11 cellular contexts compared by ENCODE assay signal in the genomic region with DNA sequence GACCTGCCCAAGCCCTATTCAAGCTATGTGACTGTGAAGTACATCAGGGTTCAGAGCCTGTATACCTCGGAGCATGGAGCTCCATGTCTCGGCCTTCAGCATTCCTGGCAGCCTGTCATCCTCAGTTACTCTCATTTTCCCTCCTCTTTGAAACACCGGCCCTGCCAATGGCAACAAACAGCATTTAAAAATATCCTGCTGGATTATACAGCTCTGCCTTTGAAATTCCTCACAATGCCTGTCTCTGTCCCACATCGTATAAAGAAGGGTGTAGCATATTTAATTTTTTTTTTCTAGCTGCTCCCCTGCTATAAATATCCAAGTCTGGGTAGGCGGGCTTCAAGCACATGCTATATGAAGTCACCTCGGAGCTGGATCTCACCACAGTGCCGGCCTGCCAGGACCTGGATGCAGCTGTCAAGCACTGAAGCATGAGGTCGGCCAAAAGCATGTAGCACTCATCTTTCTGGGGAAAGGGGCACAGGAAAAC. TPM values are rescaled to one million over a fixed set of nuclear protein-coding genes. Genes with fewer than 3 reads are reported as not detected.
DNase-seq lines count a peak whose midpoint lies in the region; ATAC-seq, FAIRE-seq and TF ChIP-seq lines count a peak whose summit lies in the region.
"Had no signal": no experiment of that assay in that cellular context is flagged by ENCODE, and none has a peak within 500 bp of the region (broad histone marks: within the 10 kb centered on the region; RNA-seq: fewer than 3 reads in every experiment).

No MANE protein-coding gene starts in this region.

- H3K9me3 Mint-ChIP-seq in endothelial cell (ENCODE audit: unreplicated experiment), result no peaks in the 10 kb centered on the region
- no peaks in the 10 kb centered on the region for H3K9me3 Mint-ChIP-seq in activated CD8-positive, alpha-beta T cell treated with anti-CD3 and anti-CD28 coated beads for 36 hours
- H3K9me3 Mint-ChIP-seq: activated T-helper 17 cell treated with anti-CD3 and anti-CD28 coated beads, Interleukin-2, amount 50 U/mL, for 72 hours; stimulated activated naive CD8-positive, alpha-beta T cell treated with anti-CD3 and anti-CD28 coated beads, Interleukin-15, amount 100 ng/mL, for 72 hours; WTC11 had no signal

- H3K9me3 ChIP-seq in liver (ENCODE audit: control insufficient read depth in 4 of 4, low read length in 3 of 4), result no peaks in the 10 kb centered on the region
- no peaks in the 10 kb centered on the region for H3K9me3 ChIP-seq in BE2C

- 48% methylated on average over 8 of the region's 8 CpGs for WGBS in liver

- DNase-seq in NCI-H446 (lab: John Stamatoyannopoulos, UW) (peak; percentile 41 to 72), endothelial cell (ENCODE audit: low spot score) (no peak), ureter (ENCODE audit: low spot score) (peak; percentile 45), BE2C (no peak), GM12891 (ENCODE audit: insufficient read length, low spot score) (no peak)
- DNase-seq in activated CD8-positive, alpha-beta T cell treated with anti-CD3 and anti-CD28 coated beads for 36 hours, result no peak
- DNase-seq: stimulated activated naive CD8-positive, alpha-beta T cell treated with anti-CD3 and anti-CD28 coated beads, Interleukin-15, amount 100 ng/mL, for 72 hours had no signal

- H3K36me3 ChIP-seq in liver (ENCODE audit: control insufficient read depth in 4 of 4, insufficient read depth in 3 of 4, low read depth in 1 of 4, low read length in 3 of 4) (no peaks in the 10 kb centered on the region), BE2C (no peaks in the 10 kb centered on the region)

- peaks cover 26% of the 10 kb centered on the region for H3K4me1 Mint-ChIP-seq in endothelial cell (ENCODE audit: unreplicated experiment)
- no peaks in the 10 kb centered on the region for H3K4me1 Mint-ChIP-seq in activated CD8-positive, alpha-beta T cell treated with anti-CD3 and anti-CD28 coated beads for 36 hours (ENCODE audit: low read depth)
- H3K4me1 Mint-ChIP-seq: activated T-helper 17 cell treated with anti-CD3 and anti-CD28 coated beads, Interleukin-2, amount 50 U/mL, for 72 hours had no signal

- TF ChIP-seq CTCF in endothelial cell (IDR thresholded peaks at IDR 0.05; ENCODE audit: unreplicated experiment) (no peak), liver (IDR thresholded peaks at IDR 0.05; ENCODE audit: low read depth, low read length, missing input control) (no peak), BE2C (IDR thresholded peaks at IDR 0.05; ENCODE audit: low read depth, low read length) (no peak)
- TF ChIP-seq CTCF in activated CD8-positive, alpha-beta T cell treated with anti-CD3 and anti-CD28 coated beads for 36 hours (IDR thresholded peaks at IDR 0.05), result no peak

- H3K27me3 ChIP-seq in liver (ENCODE audit: control insufficient read depth in 4 of 4, insufficient read depth in 4 of 4, low read length in 3 of 4) (no peaks in the 10 kb centered on the region), BE2C (no peaks in the 10 kb centered on the region)

- no peak for TF ChIP-seq RAD21 in liver (IDR thresholded peaks at IDR 0.05)

- peaks cover 25 to 77% (median 38%) of the 10 kb centered on the region in 4 donors for H3K4me1 ChIP-seq in liver (ENCODE audit: control insufficient read depth in 4 of 4, insufficient read depth in 4 of 4, low read length in 3 of 4)
- no peaks in the 10 kb centered on the region for H3K4me1 ChIP-seq in BE2C

- H3K9ac ChIP-seq in liver (ENCODE audit: low read depth in 1 of 2, low read length in 2 of 2), result no peak overlapping the region

- no peaks in the 10 kb centered on the region for H3K27me3 Mint-ChIP-seq in endothelial cell (ENCODE audit: unreplicated experiment)
- H3K27me3 Mint-ChIP-seq in activated CD8-positive, alpha-beta T cell treated with anti-CD3 and anti-CD28 coated beads for 36 hours, result no peaks in the 10 kb centered on the region

- H3K4me3 Mint-ChIP-seq in endothelial cell (ENCODE audit: unreplicated experiment), result peak overlapping the region; percentile 45
- H3K4me3 Mint-ChIP-seq in activated CD8-positive, alpha-beta T cell treated with anti-CD3 and anti-CD28 coated beads for 36 hours, result no peak overlapping the region
- H3K4me3 Mint-ChIP-seq: activated T-helper 17 cell treated with anti-CD3 and anti-CD28 coated beads, Interleukin-2, amount 50 U/mL, for 72 hours; stimulated activated naive CD8-positive, alpha-beta T cell treated with anti-CD3 and anti-CD28 coated beads, Interleukin-15, amount 100 ng/mL, for 72 hours; WTC11 had no signal

- H3K27ac ChIP-seq in liver (ENCODE audit: low read depth in 1 of 2, low read length in 2 of 2), result peak overlapping the region; percentile 57 to 89

- no peak overlapping the region for H3K4me3 ChIP-seq in liver (ENCODE audit: low read depth in 1 of 3, low read length in 3 of 3)
- H3K4me3 ChIP-seq in BE2C (ENCODE audit: low read depth, low read length), result no peak overlapping the region

- H3K36me3 Mint-ChIP-seq in endothelial cell (ENCODE audit: low read depth, unreplicated experiment), result peaks cover 21% of the 10 kb centered on the region
- no peaks in the 10 kb centered on the region for H3K36me3 Mint-ChIP-seq in activated CD8-positive, alpha-beta T cell treated with anti-CD3 and anti-CD28 coated beads for 36 hours (ENCODE audit: low read depth)
- H3K36me3 Mint-ChIP-seq: WTC11 had no signal

- CTCF ChIA-PET in activated CD8-positive, alpha-beta T cell treated with anti-CD3 and anti-CD28 coated beads for 36 hours (lab: Charles Lee), result interaction anchor here (1.1 to 4.3 kb wide), 4 partner anchors 11 to 172 kb away, joined by 3 to 19 read pairs (median 4); a partner anchor contains a TSS

- intact Hi-C loops in activated CD8-positive, alpha-beta T cell treated with anti-CD3 and anti-CD28 coated beads for 36 hours (cut with micrococcal nuclease), result no loop called here

- no peak overlapping the region for H3K27ac Mint-ChIP-seq in endothelial cell (ENCODE audit: unreplicated experiment)
- no peak overlapping the region for H3K27ac Mint-ChIP-seq in activated CD8-positive, alpha-beta T cell treated with anti-CD3 and anti-CD28 coated beads for 36 hours
- H3K27ac Mint-ChIP-seq: activated T-helper 17 cell treated with anti-CD3 and anti-CD28 coated beads, Interleukin-2, amount 50 U/mL, for 72 hours; stimulated activated naive CD8-positive, alpha-beta T cell treated with anti-CD3 and anti-CD28 coated beads, Interleukin-15, amount 100 ng/mL, for 72 hours; WTC11 had no signal

- FAIRE-seq in GM12891 (lab: Jason Lieb, UNC), result no peak
- FAIRE-seq: colon had no signal

- no peak for ATAC-seq in activated CD8-positive, alpha-beta T cell treated with anti-CD3 and anti-CD28 coated beads for 36 hours
- ATAC-seq: activated T-helper 17 cell treated with anti-CD3 and anti-CD28 coated beads, Interleukin-2, amount 50 U/mL, for 72 hours; stimulated activated naive CD8-positive, alpha-beta T cell treated with anti-CD3 and anti-CD28 coated beads, Interleukin-15, amount 100 ng/mL, for 72 hours; WTC11 had no signal

- TF ChIP-seq POLR2A in GM12891 (IDR thresholded peaks at IDR 0.05; ENCODE audit: low read depth, low read length), result no peak

- POLR2A ChIA-PET in activated CD8-positive, alpha-beta T cell treated with anti-CD3 and anti-CD28 coated beads for 36 hours (lab: Charles Lee), result interaction anchor here (0.6 kb wide), 1 partner anchor 139 kb away, joined by 4 read pairs; no protein-coding TSS in a partner anchor

TF ChIP-seq in liver, 16 proteins besides CTCF, POLR2A, EP300 and RAD21 (continues in another document):
- TF ChIP-seq YY1 (IDR thresholded peaks at IDR 0.05) (no peak), NR2F2 (IDR thresholded peaks at IDR 0.05) (no peak), JUND (IDR thresholded peaks at IDR 0.05) (no peak), TAF1 (conservative IDR thresholded peaks at IDR 0.05) (no peak)

TF ChIP-seq in GM12891, 5 proteins besides CTCF, POLR2A, EP300 and RAD21:
- no peak for TF ChIP-seq SPI1 (IDR thresholded peaks at IDR 0.05; ENCODE audit: low read depth, low read length)
- TF ChIP-seq PAX5 (IDR thresholded peaks at IDR 0.05; ENCODE audit: insufficient read depth, low read length, severe bottlenecking), result no peak
- no peak for TF ChIP-seq TAF1 (IDR thresholded peaks at IDR 0.05; ENCODE audit: low read depth, low read length)
- TF ChIP-seq POLR2AphosphoS5 (IDR thresholded peaks at IDR 0.05; ENCODE audit: low read depth, low read length), result no peak
- no peak for TF ChIP-seq POU2F2 (IDR thresholded peaks at IDR 0.05; ENCODE audit: low read depth, low read length)

RNA-seq across cellular contexts. Expression of a gene that starts 11.8 kb away (rescaled TPM):
- total RNA-seq in endothelial cell (ENCODE audit: unreplicated experiment), result 72.8 TPM
- total RNA-seq in liver, result 1 to 10 TPM; 5.1 to 8.9 TPM
- polyA plus RNA-seq in liver, result 1 to 10 TPM; 2.4 to 7.1 TPM
- 4.7 TPM for total RNA-seq in ureter
- 6.2 TPM for polyA plus RNA-seq in BE2C (2012; ENCODE audit: insufficient read depth, insufficient read length, low read depth)
- 1.4 TPM for polyA plus RNA-seq in GM12891 (2012; ENCODE audit: low read depth, missing spikeins)
- total RNA-seq in activated CD8-positive, alpha-beta T cell treated with anti-CD3 and anti-CD28 coated beads for 36 hours, result 1 to 10 TPM; 2.4 to 2.5 TPM

Comparison
In these comparisons a context has a peak if more than half of its experiments do, and no peak if none do; other contexts are left out.
1. DNase-seq: peak in NCI-H446 (2 of 2) and ureter (single experiment); none in endothelial cell (single experiment), BE2C (single experiment), GM12891 (single experiment) and activated CD8-positive, alpha-beta T cell treated with anti-CD3 and anti-CD28 coated beads for 36 hours (single experiment).